Comparison of ENCODE assay signal across 23 cellular contexts in genomic region chr1:57922130-57922529, GRCh38.
DNase-seq lines count a peak whose midpoint lies in the region; ATAC-seq, FAIRE-seq and TF ChIP-seq lines count a peak whose summit lies in the region.
"Had no signal": no experiment of that assay in that cellular context is flagged by ENCODE, and none has a peak within 500 bp of the region (broad histone marks: within the 10 kb centered on the region; RNA-seq: fewer than 3 reads in every experiment).

No MANE protein-coding gene starts in this region.

- TF ChIP-seq POLR2A in K562 (conservative IDR thresholded peaks at IDR 0.05): no peak

- TF ChIP-seq CTCF in K562 (IDR thresholded peaks at IDR 0.05 in 2 of 3, conservative IDR thresholded peaks at IDR 0.05 in 1 of 3; ENCODE audit: insufficient read depth in 2 of 3, low read depth in 1 of 3, low read length in 3 of 3): no peak

- no peaks in the 10 kb centered on the region for H3K4me1 Mint-ChIP-seq in stimulated activated naive B cell treated with anti-CD40 and anti-IgM and Interleukin-4, amounts not matched to agents 10 μg/mL and 1 μg/mL and 100 μg/mL, for 72 hours
- H3K4me1 Mint-ChIP-seq: CD14-positive monocyte; CD4-positive, alpha-beta memory T cell; CD4-positive, CD25-positive, alpha-beta regulatory T cell; CD8-positive, alpha-beta memory T cell had no signal

- no peaks in the 10 kb centered on the region for H3K36me3 Mint-ChIP-seq in stimulated activated naive B cell treated with anti-CD40 and anti-IgM and Interleukin-4, amounts not matched to agents 10 μg/mL and 1 μg/mL and 100 μg/mL, for 72 hours
- H3K36me3 Mint-ChIP-seq: CD14-positive monocyte; CD4-positive, alpha-beta memory T cell; CD4-positive, CD25-positive, alpha-beta regulatory T cell; CD8-positive, alpha-beta memory T cell had no signal

- no peak overlapping the region for H3K27ac Mint-ChIP-seq in stimulated activated naive B cell treated with anti-CD40 and anti-IgM and Interleukin-4, amounts not matched to agents 10 μg/mL and 1 μg/mL and 100 μg/mL, for 72 hours
- H3K27ac Mint-ChIP-seq: CD14-positive monocyte; CD4-positive, alpha-beta memory T cell; CD8-positive, alpha-beta memory T cell had no signal

- no peaks in the 10 kb centered on the region for H3K9me1 ChIP-seq in K562 (ENCODE audit: control insufficient read depth, insufficient read depth, low read length)

- H3K4me3 Mint-ChIP-seq in stimulated activated naive B cell treated with anti-CD40 and anti-IgM and Interleukin-4, amounts not matched to agents 10 μg/mL and 1 μg/mL and 100 μg/mL, for 72 hours: no peak overlapping the region
- H3K4me3 Mint-ChIP-seq: CD14-positive monocyte; CD4-positive, alpha-beta memory T cell; CD4-positive, CD25-positive, alpha-beta regulatory T cell; CD8-positive, alpha-beta memory T cell had no signal

- no peak for TF ChIP-seq EP300 in K562 (IDR thresholded peaks at IDR 0.05; ENCODE audit: low read length)

- no peak overlapping the region for H3K4me3 ChIP-seq in BLaER1 treated with 17β-estradiol and CSF1 and Interleukin-3, amounts not matched to agents 10 nM and 100 nM
- no peak overlapping the region for H3K4me3 ChIP-seq in K562

- H3K27me3 ChIP-seq in BLaER1 treated with 17β-estradiol and CSF1 and Interleukin-3, amounts not matched to agents 10 nM and 100 nM: no peaks in the 10 kb centered on the region
- no peaks in the 10 kb centered on the region for H3K27me3 ChIP-seq in K562 (ENCODE audit: control insufficient read depth in 2 of 2, insufficient read depth in 2 of 2, low read length in 2 of 2)
- H3K27me3 ChIP-seq: BE2C had no signal

- POLR2A ChIA-PET in K562 (lab: Yijun Ruan, JAX): no interaction called here

- intact Hi-C loops in K562 (cut with micrococcal nuclease): no loop called here

- no TSS peak for BruUV-seq in K562 (replicated peaks; lab: Mats Ljungman, UMichigan)

- H3K27me3 Mint-ChIP-seq in stimulated activated naive B cell treated with anti-CD40 and anti-IgM and Interleukin-4, amounts not matched to agents 10 μg/mL and 1 μg/mL and 100 μg/mL, for 72 hours: peaks cover 5 to 7% of the 10 kb centered on the region in 2 donors
- H3K27me3 Mint-ChIP-seq: CD4-positive, CD25-positive, alpha-beta regulatory T cell; CD8-positive, alpha-beta memory T cell had no signal

- H3K36me3 ChIP-seq in BLaER1 treated with 17β-estradiol and CSF1 and Interleukin-3, amounts not matched to agents 10 nM and 100 nM: no peaks in the 10 kb centered on the region
- no peaks in the 10 kb centered on the region for H3K36me3 ChIP-seq in K562 (ENCODE audit: control insufficient read depth, insufficient read depth, low read length)
- H3K36me3 ChIP-seq: BE2C had no signal

- no peaks in the 10 kb centered on the region for H3K79me2 ChIP-seq in K562 (ENCODE audit: control insufficient read depth, insufficient read depth, low read length)

- no peak overlapping the region for H2AFZ ChIP-seq in K562 (ENCODE audit: low read depth, low read length)

- peaks cover 0 to 2% of the 10 kb centered on the region in 2 donors for H3K9me3 Mint-ChIP-seq in stimulated activated naive B cell treated with anti-CD40 and anti-IgM and Interleukin-4, amounts not matched to agents 10 μg/mL and 1 μg/mL and 100 μg/mL, for 72 hours

- FAIRE-seq in K562 (lab: Jason Lieb, UNC): no peak
- FAIRE-seq: A204.1, GM12891 had no signal

- peaks cover 0 to 37% (median 13%) of the 10 kb centered on the region in 10 experiments; a peak in 16 of 20 replicates for H3K4me1 ChIP-seq in BLaER1 treated with 17β-estradiol and CSF1 and Interleukin-3, amounts not matched to agents 10 nM and 100 nM
- H3K4me1 ChIP-seq in K562 (replicated peaks in 1 of 2; ENCODE audit: control insufficient read depth in 2 of 2, insufficient read depth in 2 of 2, low read length in 2 of 2): no peaks in the 10 kb centered on the region
- H3K4me1 ChIP-seq: BE2C had no signal

- H3K9ac ChIP-seq in BLaER1 treated with 17β-estradiol and CSF1 and Interleukin-3, amounts not matched to agents 10 nM and 100 nM: no peak overlapping the region
- H3K9ac ChIP-seq in K562 (ENCODE audit: insufficient read depth in 1 of 2, low read depth in 2 of 2, low read length in 2 of 2): no peak overlapping the region

- TF ChIP-seq RAD21 in K562 (CRISPR knock-in tag; conservative IDR thresholded peaks at IDR 0.05 in 1 of 2, IDR thresholded peaks at IDR 0.05 in 1 of 2): no peak

- ATAC-seq in K562: no peak
- ATAC-seq in stimulated activated naive B cell treated with anti-CD40 and anti-IgM and Interleukin-4, amounts not matched to agents 10 μg/mL and 1 μg/mL and 100 μg/mL, for 72 hours (replicated peaks): no peak
- no peak for ATAC-seq in GM18517 (IDR thresholded peaks at IDR 0.05; ENCODE audit: unreplicated experiment)

- in situ Hi-C loops in K562 (cut with MboI): no loop called here

- H3K9me3 ChIP-seq in BLaER1 treated with 17β-estradiol and CSF1 and Interleukin-3, amounts not matched to agents 10 nM and 100 nM (replicated peaks in 1 of 11): peaks cover 0 to 16% (median 5%) of the 10 kb centered on the region in 11 experiments; a peak in 10 of 22 replicates
- H3K9me3 ChIP-seq in K562 (replicated peaks; ENCODE audit: control insufficient read depth, insufficient read depth, low read depth, low read length): no peaks in the 10 kb centered on the region
- H3K9me3 ChIP-seq: BE2C had no signal

- H3K4me2 ChIP-seq in BLaER1 treated with 17β-estradiol and CSF1 and Interleukin-3, amounts not matched to agents 10 nM and 100 nM: peak overlapping the region in 6 of 11 experiments; percentile 36 to 86 (median 58); a peak in 10 of 22 replicates
- no peak overlapping the region for H3K4me2 ChIP-seq in K562 (ENCODE audit: insufficient read depth, low read length)

- CTCF ChIA-PET in K562 (lab: Yijun Ruan, JAX; ENCODE audit: low intra/inter-chr PET ratio): no interaction called here

- H4K20me1 ChIP-seq in BLaER1 treated with 17β-estradiol and CSF1 and Interleukin-3, amounts not matched to agents 10 nM and 100 nM: no peaks in the 10 kb centered on the region
- H4K20me1 ChIP-seq in K562 (replicated peaks; ENCODE audit: control insufficient read depth, insufficient read depth, low read length): no peaks in the 10 kb centered on the region

- H3K27ac ChIP-seq in BLaER1 treated with 17β-estradiol and CSF1 and Interleukin-3, amounts not matched to agents 10 nM and 100 nM: no peak overlapping the region
- H3K27ac ChIP-seq in K562 (ENCODE audit: extremely low read depth, low read depth, low read length): no peak overlapping the region

- DNase-seq in K562 (ENCODE audit: extremely low read depth in 1 of 4, low spot score in 3 of 4) (no peak), NCI-H1930 (lab: John Stamatoyannopoulos, UW) (no peak)
- DNase-seq in stimulated activated naive B cell treated with anti-CD40 and anti-IgM and Interleukin-4, amounts not matched to agents 10 μg/mL and 1 μg/mL and 100 μg/mL, for 72 hours: no peak
- DNase-seq: 8988T; ACHN; BE2C; C1 segment of cervical spinal cord; CD4-positive, alpha-beta memory T cell; CD4-positive, CD25-positive, alpha-beta regulatory T cell; CD8-positive, alpha-beta memory T cell; COR-L47; DMS 273 treated with DMSO at 0.1 percent for 48 hours; DMS153; DMS53; DMS79; DND-41; EL; GDM1 had no signal

TF ChIP-seq in K562, 482 proteins besides CTCF, POLR2A, EP300 and RAD21:
- TF ChIP-seq MXI1 (IDR thresholded peaks at IDR 0.05; ENCODE audit: low read depth, low read length) (no peak), CAMTA2 (CRISPR knock-in tag; conservative IDR thresholded peaks at IDR 0.05) (no peak), LEF1 (IDR thresholded peaks at IDR 0.05) (no peak), GTF3C2 (IDR thresholded peaks at IDR 0.05; ENCODE audit: borderline replicate concordance, extremely low read depth, insufficient read length) (no peak), ELF4 (CRISPR knock-in tag; IDR thresholded peaks at IDR 0.05) (no peak), ZNF12 (CRISPR knock-in tag; IDR thresholded peaks at IDR 0.05) (no peak), ZNF512 (tag; IDR thresholded peaks at IDR 0.05) (peak; percentile 47; the same call in 1 of the 2 replicates)
